Comparison of ENCODE assay signal across 15 cellular contexts in genomic region chr17:82382220-82382932, GRCh38. TPM values are rescaled to one million over a fixed set of nuclear protein-coding genes. Genes with fewer than 3 reads are reported as not detected.
DNase-seq lines count a peak whose midpoint lies in the region; ATAC-seq, FAIRE-seq and TF ChIP-seq lines count a peak whose summit lies in the region.
"Not testable (repeated sequence)": the region's sequence is repeated elsewhere in the genome, so short reads cannot be mapped to it uniquely, and the experiment has no call there.
"Had no signal": no experiment of that assay in that cellular context is flagged by ENCODE, and none has a peak within 500 bp of the region (broad histone marks: within the 10 kb centered on the region; RNA-seq: fewer than 3 reads in every experiment).

No MANE protein-coding gene starts in this region.

- not testable (repeated sequence) for H2AFZ ChIP-seq in K562 (ENCODE audit: low read depth, low read length); osteoblast (ENCODE audit: low read length)

- WGBS in K562 (ENCODE audit: insufficient coverage, low coverage, missing lambda C conversion rate), result 60% methylated on average over 12 of the region's 21 CpGs

- not testable (repeated sequence) for TF ChIP-seq CTCF in HEK293 (tag by site-specific recombination; IDR thresholded peaks at IDR 0.05); RWPE2 (IDR thresholded peaks at IDR 0.05; ENCODE audit: poor library complexity, severe bottlenecking); K562 (IDR thresholded peaks at IDR 0.05 in 2 of 3, conservative IDR thresholded peaks at IDR 0.05 in 1 of 3; ENCODE audit: insufficient read depth in 2 of 3, low read depth in 1 of 3, low read length in 3 of 3); chondrocyte (IDR thresholded peaks at IDR 0.05); kidney (IDR thresholded peaks at IDR 0.05; ENCODE audit: borderline replicate concordance, extremely low read depth, insufficient read depth); lower lobe of right lung (IDR thresholded peaks at IDR 0.05); osteoblast (IDR thresholded peaks at IDR 0.05; ENCODE audit: extremely low read depth, low read depth, low read length)

- not testable (repeated sequence) for H3K36me3 Mint-ChIP-seq in chondrocyte (ENCODE audit: low read depth)

- CTCF ChIA-PET in HEK293 (lab: Yijun Ruan, JAX); K562 (lab: Yijun Ruan, JAX; ENCODE audit: low intra/inter-chr PET ratio): not testable (repeated sequence)

- TF ChIP-seq POLR2A in K562 (conservative IDR thresholded peaks at IDR 0.05), result not testable (repeated sequence)

- not testable (repeated sequence) for H3K79me2 ChIP-seq in K562 (ENCODE audit: control insufficient read depth, insufficient read depth, low read length); osteoblast (ENCODE audit: insufficient read depth, low read length)

- not testable (repeated sequence) for TF ChIP-seq EP300 in K562 (IDR thresholded peaks at IDR 0.05; ENCODE audit: low read length)

- DNase-seq in Daoy (ENCODE audit: low read depth) (peak; percentile 7), RWPE2 (ENCODE audit: low spot score) (peak; percentile 54), chondrocyte (ENCODE audit: low spot score) (peak; percentile 88), kidney (peak; percentile 66), lower lobe of right lung (peak; percentile 41), osteoblast (ENCODE audit: insufficient read length, low spot score, missing footprints) (peak; percentile 69)
- DNase-seq in K562 (ENCODE audit: extremely low read depth in 1 of 4, low spot score in 3 of 4), result not testable (repeated sequence)

- H3K4me1 Mint-ChIP-seq in chondrocyte (ENCODE audit: low read depth), result not testable (repeated sequence)

- H3K4me3 ChIP-seq in HEK293 (ENCODE audit: low read depth, low read length); RWPE2 (ENCODE audit: severe bottlenecking); K562; kidney (ENCODE audit: low read length in 2 of 2); lower lobe of right lung; osteoblast (ENCODE audit: insufficient read depth, low read length): not testable (repeated sequence)

- not testable (repeated sequence) for TF ChIP-seq RAD21 in K562 (CRISPR knock-in tag; conservative IDR thresholded peaks at IDR 0.05 in 1 of 2, IDR thresholded peaks at IDR 0.05 in 1 of 2)

- intact Hi-C loops in K562 (cut with micrococcal nuclease); kidney (cut with DNase I); lower lobe of right lung (cut with DNase I): not testable (repeated sequence)

- H3K4me2 ChIP-seq in K562 (ENCODE audit: insufficient read depth, low read length); osteoblast (ENCODE audit: insufficient read depth, low read length): not testable (repeated sequence)

- not testable (repeated sequence) for H3K9me3 Mint-ChIP-seq in chondrocyte (ENCODE audit: low read depth)

- H3K9me1 ChIP-seq in K562 (ENCODE audit: control insufficient read depth, insufficient read depth, low read length), result not testable (repeated sequence)

- not testable (repeated sequence) for H3K9me3 ChIP-seq in HEK293 (ENCODE audit: control insufficient read depth, insufficient read depth, low read depth, low read length); RWPE2 (ENCODE audit: severe bottlenecking); K562 (replicated peaks; ENCODE audit: control insufficient read depth, insufficient read depth, low read depth, low read length); kidney (ENCODE audit: control insufficient read depth in 1 of 2, low read length in 2 of 2); lower lobe of right lung; osteoblast (ENCODE audit: low read depth, low read length)

- H3K36me3 ChIP-seq in HEK293 (ENCODE audit: control insufficient read depth in 2 of 2, insufficient read depth in 1 of 2, low read length in 2 of 2); RWPE2 (ENCODE audit: low read depth); K562 (ENCODE audit: control insufficient read depth, insufficient read depth, low read length); kidney (ENCODE audit: control insufficient read depth in 1 of 2, insufficient read depth in 2 of 2, low read length in 2 of 2); lower lobe of right lung; osteoblast (ENCODE audit: insufficient read depth, low read length): not testable (repeated sequence)

- in situ Hi-C loops in K562 (cut with MboI), result not testable (repeated sequence)

- H3K27ac Mint-ChIP-seq in chondrocyte (ENCODE audit: unreplicated experiment), result not testable (repeated sequence)

- not testable (repeated sequence) for H3K27ac ChIP-seq in HEK293 (ENCODE audit: extremely low read depth, low read depth, low read length); RWPE2 (ENCODE audit: poor library complexity, severe bottlenecking); K562 (ENCODE audit: extremely low read depth, low read depth, low read length); kidney (ENCODE audit: low read depth in 2 of 2, low read length in 2 of 2); lower lobe of right lung; osteoblast (ENCODE audit: low read depth, low read length)

- H3K27me3 Mint-ChIP-seq in chondrocyte (ENCODE audit: low read depth), result peaks cover 22% of the 10 kb centered on the region

- FAIRE-seq in K562 (lab: Jason Lieb, UNC); kidney (lab: Jason Lieb, UNC): not testable (repeated sequence)

- not testable (repeated sequence) for H4K20me1 ChIP-seq in K562 (replicated peaks; ENCODE audit: control insufficient read depth, insufficient read depth, low read length); osteoblast (ENCODE audit: insufficient read depth, low read length)

- ATAC-seq in RWPE2 (ENCODE audit: low read depth); K562; lower lobe of right lung: not testable (repeated sequence)

- H3K4me1 ChIP-seq in HEK293 (ENCODE audit: control insufficient read depth, insufficient read depth, low read length); kidney (ENCODE audit: control insufficient read depth in 1 of 2, insufficient read depth in 1 of 2, low read depth in 1 of 2, low read length in 2 of 2); osteoblast (ENCODE audit: insufficient read depth, low read length): not testable (repeated sequence)
- H3K4me1 ChIP-seq in RWPE2 (ENCODE audit: insufficient read depth, poor library complexity, severe bottlenecking), result peaks cover 10% of the 10 kb centered on the region
- peaks cover 3 to 64% of the 10 kb centered on the region in 2 experiments; a peak in 3 of 5 replicates for H3K4me1 ChIP-seq in K562 (replicated peaks in 1 of 2; ENCODE audit: control insufficient read depth in 2 of 2, insufficient read depth in 2 of 2, low read length in 2 of 2)
- H3K4me1 ChIP-seq in lower lobe of right lung, result peaks cover 16% of the 10 kb centered on the region

- not testable (repeated sequence) for H3K9ac ChIP-seq in K562 (ENCODE audit: insufficient read depth in 1 of 2, low read depth in 2 of 2, low read length in 2 of 2); kidney (ENCODE audit: low read length in 2 of 2)

- BruUV-seq in K562 (replicated peaks; lab: Mats Ljungman, UMichigan), result not testable (repeated sequence)

- peaks cover 19% of the 10 kb centered on the region for H3K27me3 ChIP-seq in RWPE2 (ENCODE audit: insufficient read depth, poor library complexity, severe bottlenecking)
- H3K27me3 ChIP-seq in K562 (ENCODE audit: control insufficient read depth in 2 of 2, insufficient read depth in 2 of 2, low read length in 2 of 2), result not testable (repeated sequence)
- H3K27me3 ChIP-seq in lower lobe of right lung (ENCODE audit: low read depth), result peaks cover 73% of the 10 kb centered on the region
- peaks cover 46% of the 10 kb centered on the region for H3K27me3 ChIP-seq in osteoblast (ENCODE audit: insufficient read depth, low read length)

- not testable (repeated sequence) for H3K4me3 Mint-ChIP-seq in chondrocyte (ENCODE audit: unreplicated experiment)

- POLR2A ChIA-PET in HEK293 (lab: Yijun Ruan, JAX), result interaction anchor here (1.5 kb wide), 1 partner anchor 12 kb away, joined by 4 read pairs; no protein-coding TSS in a partner anchor
- POLR2A ChIA-PET in K562 (lab: Yijun Ruan, JAX), result not testable (repeated sequence)

RNA-seq across cellular contexts. Expression of gene UTS2R, which starts 10.8 kb away (rescaled TPM):
- not detected in 2 replicates for total RNA-seq in Daoy (2014; rRNA removed; shearing (Covaris generic))
- total RNA-seq in K562 (2011; cell fraction: chromatin; rRNA removed; ENCODE audit: low replicate concordance), result not detected in 2 replicates
- not detected in 2 replicates for total RNA-seq in K562 (2011; cell fraction: nucleolus; rRNA removed)
- not detected in 2 replicates for total RNA-seq in K562 (2011; cell fraction: nucleoplasm; rRNA removed)
- total RNA-seq in K562 (2014; rRNA removed) (not detected in 2 replicates), K562 (2014; rRNA removed; fragmentation: Illumina TruSeq; extraction: Trizol) (not detected in 2 replicates), K562 (2015; rRNA removed; fragmentation: Illumina TruSeq; extraction: Trizol) (not detected in 2 replicates), K562 (2021) (0.22 TPM in 1 of 2 replicates, not detected in the other), chondrocyte (not detected in 3 replicates), kidney (not detected), lower lobe of right lung (not detected), osteoblast (not detected in 2 replicates)
- polyA plus RNA-seq in K562 (2011; rRNA removed) (not detected in 2 replicates), K562 (2014; fragmentation: Illumina TruSeq; extraction: Trizol) (not detected in 2 replicates), K562 (2014; fragmentation: Nextera tagmentation; extraction: Ambion mirVana) (not detected), K562 (2014; rRNA removed) (not detected in 2 replicates), kidney (ENCODE audit: insufficient read depth, low read depth, low replicate concordance) (not detected)
- polyA plus RNA-seq in K562 (2011; cell fraction: cytosol; rRNA removed), result not detected in 2 replicates
- 0.27 TPM in 1 of 2 replicates, not detected in the other for polyA plus RNA-seq in K562 (2011; cell fraction: nucleus; rRNA removed)
- not detected in 2 replicates for polyA plus RNA-seq in K562 (2012)
- not detected in 2 replicates for polyA minus RNA-seq in K562 (2011; rRNA and poly(A)+ RNA removed)
- polyA minus RNA-seq in K562 (2011; cell fraction: cytosol; rRNA and poly(A)+ RNA removed), result not detected in 2 replicates
- polyA minus RNA-seq in K562 (2011; cell fraction: nucleus; rRNA and poly(A)+ RNA removed), result not detected in 2 replicates
- total RNA-seq: CD4-positive, alpha-beta memory T cell; CD4-positive, CD25-positive, alpha-beta regulatory T cell; CD8-positive, alpha-beta memory T cell; G401 had no signal
- polyA plus RNA-seq: AG04450; CD14-positive monocyte; CD4-positive, alpha-beta memory T cell; CD4-positive, CD25-positive, alpha-beta regulatory T cell; CD8-positive, alpha-beta memory T cell had no signal

RNA-seq across cellular contexts. Expression of gene TEX19, which starts 23.3 kb away (rescaled TPM):
- total RNA-seq in Daoy (2014; rRNA removed; shearing (Covaris generic)), result not detected in 2 replicates
- total RNA-seq in K562 (2011; cell fraction: chromatin; rRNA removed; ENCODE audit: low replicate concordance), result 1.0 and 1.2 TPM in 2 replicates
- 1.2 TPM in 2 replicates for total RNA-seq in K562 (2011; cell fraction: nucleolus; rRNA removed)
- total RNA-seq in K562 (2011; cell fraction: nucleoplasm; rRNA removed), result 1.0 and 1.8 TPM in 2 replicates
- 1.6 and 2.4 TPM in 2 replicates for total RNA-seq in K562 (2014; rRNA removed)
- total RNA-seq in K562 (2014; rRNA removed; fragmentation: Illumina TruSeq; extraction: Trizol), result 0.93 and 1.4 TPM in 2 replicates
- total RNA-seq in K562 (2015; rRNA removed; fragmentation: Illumina TruSeq; extraction: Trizol), result 1.6 and 2.0 TPM in 2 replicates
- total RNA-seq in K562 (2021), result 1.4 and 2.1 TPM in 2 replicates
- 3.6 and 4.9 TPM in 2 replicates for polyA plus RNA-seq in K562 (2011; rRNA removed)
- polyA plus RNA-seq in K562 (2011; cell fraction: cytosol; rRNA removed), result 4.1 and 5.7 TPM in 2 replicates
- 1.2 and 1.9 TPM in 2 replicates for polyA plus RNA-seq in K562 (2011; cell fraction: nucleus; rRNA removed)
- 2.0 and 5.3 TPM in 2 replicates for polyA plus RNA-seq in K562 (2012)
- polyA plus RNA-seq in K562 (2014; fragmentation: Illumina TruSeq; extraction: Trizol), result 1.9 and 2.3 TPM in 2 replicates
- polyA plus RNA-seq in K562 (2014; fragmentation: Nextera tagmentation; extraction: Ambion mirVana), result under 1 TPM; 0.10 to 0.57 TPM
- 1.9 and 2.2 TPM in 2 replicates for polyA plus RNA-seq in K562 (2014; rRNA removed)
- 2.4 and 2.7 TPM in 2 replicates for polyA minus RNA-seq in K562 (2011; rRNA and poly(A)+ RNA removed)
- polyA minus RNA-seq in K562 (2011; cell fraction: cytosol; rRNA and poly(A)+ RNA removed), result 0.91 and 1.5 TPM in 2 replicates
- polyA minus RNA-seq in K562 (2011; cell fraction: nucleus; rRNA and poly(A)+ RNA removed), result 0.13 and 0.56 TPM in 2 replicates
- not detected in 3 replicates for total RNA-seq in chondrocyte
- total RNA-seq in kidney, result not detected
- not detected for polyA plus RNA-seq in kidney (ENCODE audit: insufficient read depth, low read depth, low replicate concordance)
- total RNA-seq in lower lobe of right lung, result not detected
- total RNA-seq in osteoblast, result under 0.01 and 0.29 TPM in 2 replicates
- total RNA-seq: CD4-positive, alpha-beta memory T cell; CD4-positive, CD25-positive, alpha-beta regulatory T cell; CD8-positive, alpha-beta memory T cell had no signal
- polyA plus RNA-seq: CD14-positive monocyte; CD4-positive, alpha-beta memory T cell; CD4-positive, CD25-positive, alpha-beta regulatory T cell; CD8-positive, alpha-beta memory T cell had no signal

RNA-seq across cellular contexts. Expression of gene HEXD, which starts 35.8 kb away (rescaled TPM):
- 4.9 and 9.4 TPM in 2 replicates for total RNA-seq in Daoy (2014; rRNA removed; shearing (Covaris generic))
- 73.7 and 159 TPM in 2 replicates for total RNA-seq in K562 (2011; cell fraction: chromatin; rRNA removed; ENCODE audit: low replicate concordance)
- total RNA-seq in K562 (2011; cell fraction: nucleolus; rRNA removed), result 83.4 and 88.2 TPM in 2 replicates
- 65.7 and 67.2 TPM in 2 replicates for total RNA-seq in K562 (2011; cell fraction: nucleoplasm; rRNA removed)
- total RNA-seq in K562 (2014; rRNA removed), result 10.5 and 12.3 TPM in 2 replicates
- 5.3 and 6.7 TPM in 2 replicates for total RNA-seq in K562 (2014; rRNA removed; fragmentation: Illumina TruSeq; extraction: Trizol)
- 8.3 and 10.0 TPM in 2 replicates for total RNA-seq in K562 (2015; rRNA removed; fragmentation: Illumina TruSeq; extraction: Trizol)
- total RNA-seq in K562 (2021), result 16.9 and 17.5 TPM in 2 replicates
- 20.0 and 22.3 TPM in 2 replicates for polyA plus RNA-seq in K562 (2011; rRNA removed)
- polyA plus RNA-seq in K562 (2011; cell fraction: cytosol; rRNA removed), result 9.6 and 16.9 TPM in 2 replicates
- 208 and 322 TPM in 2 replicates for polyA plus RNA-seq in K562 (2011; cell fraction: nucleus; rRNA removed)
- polyA plus RNA-seq in K562 (2012), result 13.2 and 23.9 TPM in 2 replicates
- 8.7 and 10.9 TPM in 2 replicates for polyA plus RNA-seq in K562 (2014; fragmentation: Illumina TruSeq; extraction: Trizol)
- 1 to 10 TPM; 1.0 TPM for polyA plus RNA-seq in K562 (2014; fragmentation: Nextera tagmentation; extraction: Ambion mirVana)
- 21.9 and 25.3 TPM in 2 replicates for polyA plus RNA-seq in K562 (2014; rRNA removed)
- polyA minus RNA-seq in K562 (2011; rRNA and poly(A)+ RNA removed), result 6.1 and 7.1 TPM in 2 replicates
- 5.5 and 6.5 TPM in 2 replicates for polyA minus RNA-seq in K562 (2011; cell fraction: cytosol; rRNA and poly(A)+ RNA removed)
- polyA minus RNA-seq in K562 (2011; cell fraction: nucleus; rRNA and poly(A)+ RNA removed), result 28.3 and 30.8 TPM in 2 replicates
- total RNA-seq in chondrocyte, result 10.8 to 17.7 TPM (median 11.2 TPM) in 3 replicates
- 39.2 TPM for total RNA-seq in kidney
- 42.0 TPM for polyA plus RNA-seq in kidney (ENCODE audit: insufficient read depth, low read depth, low replicate concordance)
- 60.2 TPM for total RNA-seq in lower lobe of right lung
- 13.0 and 20.3 TPM in 2 replicates for total RNA-seq in osteoblast

RNA-seq across cellular contexts. Expression of gene OGFOD3, which starts 36.0 kb away (rescaled TPM):
- 38.6 and 39.8 TPM in 2 replicates for total RNA-seq in Daoy (2014; rRNA removed; shearing (Covaris generic))
- 39.5 and 85.3 TPM in 2 replicates for total RNA-seq in K562 (2011; cell fraction: chromatin; rRNA removed; ENCODE audit: low replicate concordance)
- 68.9 and 71.6 TPM in 2 replicates for total RNA-seq in K562 (2011; cell fraction: nucleolus; rRNA removed)
- 53.3 and 56.9 TPM in 2 replicates for total RNA-seq in K562 (2011; cell fraction: nucleoplasm; rRNA removed)
- total RNA-seq in K562 (2014; rRNA removed) (34.7 and 44.7 TPM in 2 replicates), K562 (2014; rRNA removed; fragmentation: Illumina TruSeq; extraction: Trizol) (8.9 and 12.3 TPM in 2 replicates), K562 (2015; rRNA removed; fragmentation: Illumina TruSeq; extraction: Trizol) (18.0 and 18.9 TPM in 2 replicates), K562 (2021) (40.5 and 43.6 TPM in 2 replicates), chondrocyte (19.9 to 30.6 TPM (median 20.0 TPM) in 3 replicates), kidney (36.1 TPM), lower lobe of right lung (27.1 TPM), osteoblast (25.3 and 27.4 TPM in 2 replicates)
- polyA plus RNA-seq in K562 (2011; rRNA removed) (23.8 and 31.8 TPM in 2 replicates), K562 (2014; fragmentation: Illumina TruSeq; extraction: Trizol) (18.3 and 23.3 TPM in 2 replicates), K562 (2014; fragmentation: Nextera tagmentation; extraction: Ambion mirVana) (1 to 10 TPM in 1 of 2 experiments, under 1 TPM in 1; 0.69 to 1.8 TPM), K562 (2014; rRNA removed) (33.3 and 34.5 TPM in 2 replicates), kidney (ENCODE audit: insufficient read depth, low read depth, low replicate concordance) (27.8 TPM)
- polyA plus RNA-seq in K562 (2011; cell fraction: cytosol; rRNA removed), result 43.8 and 57.1 TPM in 2 replicates
- 27.5 and 35.1 TPM in 2 replicates for polyA plus RNA-seq in K562 (2011; cell fraction: nucleus; rRNA removed)
- polyA plus RNA-seq in K562 (2012), result 31.5 and 39.2 TPM in 2 replicates
- 15.2 and 19.6 TPM in 2 replicates for polyA minus RNA-seq in K562 (2011; rRNA and poly(A)+ RNA removed)
- 27.3 and 39.2 TPM in 2 replicates for polyA minus RNA-seq in K562 (2011; cell fraction: cytosol; rRNA and poly(A)+ RNA removed)
- polyA minus RNA-seq in K562 (2011; cell fraction: nucleus; rRNA and poly(A)+ RNA removed), result 8.6 and 12.7 TPM in 2 replicates

RNA-seq across cellular contexts. Expression of gene SECTM1, which starts 48.8 kb away (rescaled TPM):
- 0.51 and 0.65 TPM in 2 replicates for total RNA-seq in Daoy (2014; rRNA removed; shearing (Covaris generic))
- 0.86 TPM in 1 of 2 replicates, not detected in the other for total RNA-seq in K562 (2011; cell fraction: chromatin; rRNA removed; ENCODE audit: low replicate concordance)
- total RNA-seq in K562 (2011; cell fraction: nucleolus; rRNA removed), result 0.53 and 0.83 TPM in 2 replicates
- 0.99 TPM in 1 of 2 replicates, not detected in the other for total RNA-seq in K562 (2011; cell fraction: nucleoplasm; rRNA removed)
- total RNA-seq in K562 (2014; rRNA removed), result 0.18 TPM in 1 of 2 replicates, not detected in the other
- total RNA-seq in K562 (2014; rRNA removed; fragmentation: Illumina TruSeq; extraction: Trizol), result not detected in 2 replicates
- total RNA-seq in K562 (2015; rRNA removed; fragmentation: Illumina TruSeq; extraction: Trizol), result not detected in 2 replicates
- total RNA-seq in K562 (2021), result 0.11 TPM in 1 of 2 replicates, not detected in the other
- 0.19 and 0.46 TPM in 2 replicates for polyA plus RNA-seq in K562 (2011; rRNA removed)
- polyA plus RNA-seq in K562 (2011; cell fraction: cytosol; rRNA removed), result 0.35 and 1.1 TPM in 2 replicates
- polyA plus RNA-seq in K562 (2011; cell fraction: nucleus; rRNA removed), result 0.31 and 0.47 TPM in 2 replicates
- 0.36 and 0.57 TPM in 2 replicates for polyA plus RNA-seq in K562 (2012)
- polyA plus RNA-seq in K562 (2014; fragmentation: Illumina TruSeq; extraction: Trizol), result 0.15 TPM in 1 of 2 replicates, not detected in the other
- polyA plus RNA-seq in K562 (2014; fragmentation: Nextera tagmentation; extraction: Ambion mirVana), result not detected
- not detected in 2 replicates for polyA plus RNA-seq in K562 (2014; rRNA removed)
- 0.18 and 0.33 TPM in 2 replicates for polyA minus RNA-seq in K562 (2011; rRNA and poly(A)+ RNA removed)
- polyA minus RNA-seq in K562 (2011; cell fraction: cytosol; rRNA and poly(A)+ RNA removed), result not detected in 2 replicates
- polyA minus RNA-seq in K562 (2011; cell fraction: nucleus; rRNA and poly(A)+ RNA removed), result 0.94 TPM in 1 of 2 replicates, not detected in the other
- 1.3 to 2.5 TPM (median 2.1 TPM) in 3 replicates for total RNA-seq in chondrocyte
- total RNA-seq in kidney, result 87.5 TPM
- 15.4 TPM for polyA plus RNA-seq in kidney (ENCODE audit: insufficient read depth, low read depth, low replicate concordance)
- total RNA-seq in lower lobe of right lung, result 44.5 TPM
- total RNA-seq in osteoblast, result 5.8 and 11.5 TPM in 2 replicates
- total RNA-seq: GM12878 had no signal
